In genomic region chr6:43769526-43770416, GRCh38 we compare ENCODE assay signal across 8 cellular contexts. TPM values are rescaled to one million over a fixed set of nuclear protein-coding genes. Genes with fewer than 3 reads are reported as not detected.
DNase-seq lines count a peak whose midpoint lies in the region; ATAC-seq, FAIRE-seq and TF ChIP-seq lines count a peak whose summit lies in the region.

VEGFA (plus strand) TSS chr6:43770211.

- H3K9me3 ChIP-seq in psoas muscle = no peaks in the 10 kb centered on the region

- peak within 1 kb of the TSS; percentile 99 for H3K27ac ChIP-seq in psoas muscle

- H3K36me3 ChIP-seq in psoas muscle (ENCODE audit: insufficient read depth in 1 of 2, low read depth in 1 of 2) = peaks cover 0 to 2% of the 10 kb centered on the region in 2 donors

- H3K27me3 ChIP-seq in psoas muscle (ENCODE audit: insufficient read depth in 3 of 3, low read length in 2 of 3) = no peaks in the 10 kb centered on the region

- peak; percentile 88 for DNase-seq in NCI-H1436 (lab: John Stamatoyannopoulos, UW)
- DNase-seq in amniotic epithelial cell (ENCODE audit: low read depth) = peak; percentile 79
- DNase-seq in left cardiac atrium = peak; percentile 92
- DNase-seq in psoas muscle = peak; percentile 90 to 95
- DNase-seq in urothelium cell line (ENCODE audit: low spot score) = peak; percentile 96

- FAIRE-seq in urothelium cell line (lab: Jason Lieb, UNC) = no peak

- H3K4me3 ChIP-seq in psoas muscle = peak within 1 kb of the TSS; percentile 97

- intact Hi-C loops in T-helper 1 cell treated with Interleukin-12 subunit alpha and Interleukin-12 subunit beta and Interleukin-4 antibody, amounts not matched to agents 30 ng/mL and 1 ng/mL, for 36 hours (cut with micrococcal nuclease) = loop anchor here (1.0 to 10.0 kb wide), 17 partner anchors 46 to 618 kb away; partner anchors contain the start of genes AARS2, CDC5L, GTPBP2 and HSP90AB1
- intact Hi-C loops in left cardiac atrium (cut with DNase I) (loop anchor here (1.0 to 10.0 kb wide), 8 partner anchors 42 to 310 kb away; no protein-coding TSS in a partner anchor), psoas muscle (cut with DNase I) (loop anchor here (1.0 to 5.0 kb wide), 8 partner anchors 48 to 310 kb away; no protein-coding TSS in a partner anchor)

- WGBS in psoas muscle, 3 donors = 0 to 1% (median 0%) methylated on average over 57 to 62 of the region's 62 CpGs

- TF ChIP-seq CTCF in GM12874 (IDR thresholded peaks at IDR 0.05; ENCODE audit: insufficient read depth, low read depth, low read length) (peak; percentile 97), psoas muscle (IDR thresholded peaks at IDR 0.05) (peak; percentile 95)

- peaks cover 17% of the 10 kb centered on the region for H3K4me1 ChIP-seq in psoas muscle

- ATAC-seq in HG02763 (IDR thresholded peaks at IDR 0.05; ENCODE audit: unreplicated experiment) = peak; percentile 44
- peak; percentile 70 to 77 for ATAC-seq in left cardiac atrium
- peak; percentile 67 to 70 (median 68) for ATAC-seq in psoas muscle

RNA-seq across cellular contexts. Expression of gene VEGFA, which starts in this region (rescaled TPM):
- total RNA-seq in T-helper 1 cell treated with Interleukin-12 subunit alpha and Interleukin-12 subunit beta and Interleukin-4 antibody, amounts not matched to agents 30 ng/mL and 1 ng/mL, for 36 hours = 21.1 and 23.1 TPM in 2 replicates
- 100 to 1,000 TPM; 168 to 212 TPM for total RNA-seq in left cardiac atrium
- total RNA-seq in psoas muscle = 100 to 1,000 TPM; 132 to 345 (median 208) TPM
- polyA plus RNA-seq in psoas muscle = 100 to 1,000 TPM in 1 of 3 donors, 10 to 100 TPM in 2; 78.1 to 125 (median 88.3) TPM

Comparison
In these comparisons a context has a peak if more than half of its experiments do, and no peak if none do; other contexts are left out.
1. Peak in every context shown above with its lines: DNase-seq, ATAC-seq, H3K4me3 ChIP-seq and H3K27ac ChIP-seq.